ENCODE assay signal across 24 cellular contexts in genomic region chr4:146283758-146284651, GRCh38.
DNase-seq lines count a peak whose midpoint lies in the region; FAIRE-seq and TF ChIP-seq lines count a peak whose summit lies in the region.
"Had no signal": no experiment of that assay in that cellular context is flagged by ENCODE, and none has a peak within 500 bp of the region (broad histone marks: within the 10 kb centered on the region; RNA-seq: fewer than 3 reads in every experiment).

No MANE protein-coding gene starts in this region.

- H3K4me2 ChIP-seq in endothelial cell of umbilical vein (ENCODE audit: insufficient read depth, low read length): peak overlapping the region; percentile 2
- H3K4me2 ChIP-seq: A549, KMS-11 had no signal

- no peak overlapping the region for H2AFZ ChIP-seq in endothelial cell of umbilical vein (ENCODE audit: low read depth, low read length)

- H3K27ac ChIP-seq in A673 (ENCODE audit: low read depth, low read length, poor library complexity, severe bottlenecking) (no peak overlapping the region), endothelial cell of umbilical vein (ENCODE audit: insufficient read depth, low read depth, low read length) (no peak overlapping the region)
- H3K27ac ChIP-seq: A549, KMS-11, RWPE1 had no signal

- H3K4me3 Mint-ChIP-seq in activated CD4-positive, alpha-beta memory T cell treated with anti-CD3 and anti-CD28 coated beads for 36 hours: no peak overlapping the region
- H3K4me3 Mint-ChIP-seq: B cell; CD4-positive, CD25-positive, alpha-beta regulatory T cell had no signal

- BruUV-seq in A673 (replicated peaks; lab: Mats Ljungman, UMichigan) (no TSS peak), endothelial cell of umbilical vein (replicated peaks; lab: Mats Ljungman, UMichigan) (no TSS peak)

- no peaks in the 10 kb centered on the region for H4K20me1 ChIP-seq in endothelial cell of umbilical vein (replicated peaks; ENCODE audit: control insufficient read depth, extremely low read depth, insufficient read depth, low read length)

- H3K27ac Mint-ChIP-seq in activated CD4-positive, alpha-beta memory T cell treated with anti-CD3 and anti-CD28 coated beads for 36 hours: no peak overlapping the region
- H3K27ac Mint-ChIP-seq: B cell; CD4-positive, CD25-positive, alpha-beta regulatory T cell had no signal

- no peaks in the 10 kb centered on the region for H3K9me1 ChIP-seq in endothelial cell of umbilical vein (replicated peaks; ENCODE audit: control insufficient read depth, extremely low read depth, insufficient read depth, low read length)

- dilution Hi-C loops in endothelial cell of umbilical vein (cut with MboI; ENCODE audit: extremely low pct_ligation_motif_present, low sequenced_read_pairs): no loop called here

- no peak for TF ChIP-seq POLR2A in endothelial cell of umbilical vein (IDR thresholded peaks at IDR 0.05; ENCODE audit: low read depth, low read length)

- CTCF ChIA-PET in A673 (lab: Charles Lee): no interaction called here
- CTCF ChIA-PET in endothelial cell of umbilical vein (lab: Charles Lee): no interaction called here
- CTCF ChIA-PET in activated CD4-positive, alpha-beta memory T cell treated with anti-CD3 and anti-CD28 coated beads for 36 hours (lab: Charles Lee): no interaction called here

- H3K36me3 Mint-ChIP-seq in activated CD4-positive, alpha-beta memory T cell treated with anti-CD3 and anti-CD28 coated beads for 36 hours: peaks cover 6% of the 10 kb centered on the region

- peaks cover 25% of the 10 kb centered on the region for H3K4me1 ChIP-seq in A673 (ENCODE audit: insufficient read depth, low read length, poor library complexity, severe bottlenecking)
- peaks cover 4% of the 10 kb centered on the region for H3K4me1 ChIP-seq in endothelial cell of umbilical vein (ENCODE audit: control insufficient read depth, extremely low read depth, insufficient read depth, low read length)
- H3K4me1 ChIP-seq: A549 had no signal

- no peaks in the 10 kb centered on the region for H3K79me2 ChIP-seq in endothelial cell of umbilical vein (ENCODE audit: control insufficient read depth, insufficient read depth, low read length)

- no peaks in the 10 kb centered on the region for H3K27me3 Mint-ChIP-seq in activated CD4-positive, alpha-beta memory T cell treated with anti-CD3 and anti-CD28 coated beads for 36 hours
- H3K27me3 Mint-ChIP-seq: B cell; CD4-positive, CD25-positive, alpha-beta regulatory T cell had no signal

- no peak for TF ChIP-seq CTCF in A673 (conservative IDR thresholded peaks at IDR 0.05; ENCODE audit: low read depth, low read length)
- TF ChIP-seq CTCF in endothelial cell of umbilical vein (IDR thresholded peaks at IDR 0.05; ENCODE audit: extremely low read depth in 1 of 2, insufficient read depth in 1 of 2, low read depth in 1 of 2, low read length in 2 of 2): no peak

- FAIRE-seq in endothelial cell of umbilical vein (lab: Jason Lieb, UNC): peak; percentile 35
- FAIRE-seq: A549, G401.6, H1 had no signal

- no peaks in the 10 kb centered on the region for H3K9me3 Mint-ChIP-seq in activated CD4-positive, alpha-beta memory T cell treated with anti-CD3 and anti-CD28 coated beads for 36 hours
- H3K9me3 Mint-ChIP-seq: CD4-positive, CD25-positive, alpha-beta regulatory T cell had no signal

- H3K9me3 ChIP-seq in A673 (ENCODE audit: low read depth, low read length, poor library complexity, severe bottlenecking) (no peaks in the 10 kb centered on the region), endothelial cell of umbilical vein (replicated peaks; ENCODE audit: control insufficient read depth, insufficient read depth, low read length) (no peaks in the 10 kb centered on the region)
- H3K9me3 ChIP-seq: A549 had no signal

- H3K9ac ChIP-seq in endothelial cell of umbilical vein (replicated peaks; ENCODE audit: extremely low read depth, insufficient read depth, low read length): no peak overlapping the region
- H3K9ac ChIP-seq: KMS-11 had no signal

- H3K36me3 ChIP-seq in A673 (ENCODE audit: insufficient read depth, low read length, poor library complexity, severe bottlenecking): no peaks in the 10 kb centered on the region
- H3K36me3 ChIP-seq in endothelial cell of umbilical vein (ENCODE audit: control insufficient read depth in 2 of 2, extremely low read depth in 1 of 2, insufficient read depth in 2 of 2, low read length in 2 of 2): peaks cover 0 to 5% of the 10 kb centered on the region in 2 experiments

- POLR2A ChIA-PET in A673 (lab: Charles Lee; ENCODE audit: low non-redundant PET): no interaction called here
- POLR2A ChIA-PET in endothelial cell of umbilical vein (lab: Charles Lee): no interaction called here
- POLR2A ChIA-PET in activated CD4-positive, alpha-beta memory T cell treated with anti-CD3 and anti-CD28 coated beads for 36 hours (lab: Charles Lee): no interaction called here

- H3K4me3 ChIP-seq in A673 (ENCODE audit: low read depth, low read length, poor library complexity, severe bottlenecking) (no peak overlapping the region), endothelial cell of umbilical vein (replicated peaks in 1 of 3; ENCODE audit: insufficient read depth in 1 of 3, low read depth in 1 of 3, low read length in 3 of 3) (no peak overlapping the region)
- H3K4me3 ChIP-seq: A549 had no signal

- H3K27me3 ChIP-seq in A673 (replicated peaks; ENCODE audit: insufficient read depth, low read depth, low read length, poor library complexity) (no peaks in the 10 kb centered on the region), endothelial cell of umbilical vein (ENCODE audit: control insufficient read depth in 2 of 2, insufficient read depth in 2 of 2, low read length in 2 of 2) (no peaks in the 10 kb centered on the region)

- H3K4me1 Mint-ChIP-seq in activated CD4-positive, alpha-beta memory T cell treated with anti-CD3 and anti-CD28 coated beads for 36 hours (ENCODE audit: low read depth): no peaks in the 10 kb centered on the region
- H3K4me1 Mint-ChIP-seq: B cell; CD4-positive, CD25-positive, alpha-beta regulatory T cell had no signal

- intact Hi-C loops in A673 (cut with micrococcal nuclease; ENCODE audit: unreplicated experiment) (no loop called here), endothelial cell of umbilical vein (cut with micrococcal nuclease) (loop anchor here (2.0 kb wide), 1 partner anchor 17 kb away; no protein-coding TSS in a partner anchor)
- intact Hi-C loops in activated CD4-positive, alpha-beta memory T cell treated with anti-CD3 and anti-CD28 coated beads for 36 hours (cut with micrococcal nuclease): no loop called here

- DNase-seq in A673 (ENCODE audit: low spot score) (peak; percentile 11), CD1c-positive myeloid dendritic cell (ENCODE audit: extremely low spot score) (peak; percentile 50), UCSD-AML1 (lab: John Stamatoyannopoulos, UW; ENCODE audit: unreplicated experiment) (peak; percentile 11), endothelial cell of umbilical vein (ENCODE audit: low read depth, low spot score) (peak; percentile 27), D341Med (ENCODE audit: low spot score) (no peak)
- DNase-seq in activated CD4-positive, alpha-beta memory T cell treated with anti-CD3 and anti-CD28 coated beads for 36 hours: no peak
- DNase-seq in activated CD4-positive, alpha-beta T cell treated with anti-CD3 and anti-CD28 coated beads, Interleukin-2, amount 50 U/mL, for 1 hour: no peak
- no peak for DNase-seq in activated T-cell treated with anti-CD3 and anti-CD28 coated beads, Interleukin-2, amount 50 U/mL, for 1 hour
- DNase-seq: CD4-positive, CD25-positive, alpha-beta regulatory T cell; DMS53; HCEC 1CT; IMR-90; MM.1S; NCI-H2029; NCI-H446 treated with DMSO at 0.1 percent for 48 hours; NCI-H526; NCI-H82; SHP77 treated with DMSO at 0.1 percent for 48 hours had no signal

TF ChIP-seq in endothelial cell of umbilical vein, 7 proteins besides CTCF, POLR2A, EP300 and RAD21:
- TF ChIP-seq MAX (IDR thresholded peaks at IDR 0.05; ENCODE audit: insufficient read depth, insufficient read length): no peak

Comparison
In these comparisons a context has a peak if more than half of its experiments do, and no peak if none do; other contexts are left out.
1. DNase-seq: peak in A673 (single experiment), CD1c-positive myeloid dendritic cell (single experiment), UCSD-AML1 (single experiment) and endothelial cell of umbilical vein (single experiment); none in activated CD4-positive, alpha-beta memory T cell treated with anti-CD3 and anti-CD28 coated beads for 36 hours (single experiment), activated CD4-positive, alpha-beta T cell treated with anti-CD3 and anti-CD28 coated beads, Interleukin-2, amount 50 U/mL, for 1 hour (single experiment), D341Med (single experiment) and activated T-cell treated with anti-CD3 and anti-CD28 coated beads, Interleukin-2, amount 50 U/mL, for 1 hour (single experiment).